9 cellular contexts compared by ENCODE assay signal in the genomic region with DNA sequence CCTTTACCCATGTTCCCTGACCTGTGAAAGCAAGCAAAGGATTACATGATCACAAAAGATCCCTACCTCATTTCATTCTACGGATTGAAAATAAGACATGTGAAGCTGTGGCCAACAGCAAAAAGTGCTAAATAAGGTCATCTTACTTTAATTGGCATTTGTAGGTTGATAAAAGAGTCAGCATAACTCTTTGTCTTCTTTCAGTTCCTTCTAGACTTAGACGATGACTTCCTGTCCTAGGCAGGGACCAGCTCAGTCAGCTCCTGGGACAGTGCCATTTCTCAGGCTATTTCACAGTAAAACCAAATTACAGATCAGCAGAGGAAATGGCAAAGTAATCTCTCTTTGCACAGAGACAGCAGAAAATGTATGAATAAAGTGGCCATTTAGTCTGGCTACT.
A peak's percentile ranks its signal among the peaks of the same experiment; 100 is the strongest.
DNase-seq lines count a peak whose midpoint lies in the region; ATAC-seq and TF ChIP-seq lines count a peak whose summit lies in the region.
"Had no signal": no experiment of that assay in that cellular context is flagged by ENCODE, and none has a peak within 500 bp of the region (broad histone marks: within the 10 kb centered on the region; RNA-seq: fewer than 3 reads in every experiment).

No MANE protein-coding gene starts in this region.

- H3K9me3 ChIP-seq in neuron (ENCODE audit: low read length): no peaks in the 10 kb centered on the region
- no peaks in the 10 kb centered on the region for H3K9me3 ChIP-seq in CD8-positive, alpha-beta memory T cell (ENCODE audit: low read length)

- no peaks in the 10 kb centered on the region for H3K36me3 ChIP-seq in neuron (ENCODE audit: insufficient read depth, low read length)
- H3K36me3 ChIP-seq in CD8-positive, alpha-beta memory T cell (ENCODE audit: insufficient read depth, low read length): no peaks in the 10 kb centered on the region

- no peaks in the 10 kb centered on the region for H3K27me3 Mint-ChIP-seq in CD8-positive, alpha-beta memory T cell
- H3K27me3 Mint-ChIP-seq: T-cell had no signal

- CTCF ChIA-PET in CD8-positive, alpha-beta memory T cell (lab: Charles Lee): no interaction called here

- peaks cover 3% of the 10 kb centered on the region for H3K4me1 ChIP-seq in neuron (ENCODE audit: insufficient read depth, low read length)
- no peaks in the 10 kb centered on the region for H3K4me1 ChIP-seq in CD8-positive, alpha-beta memory T cell (ENCODE audit: insufficient read depth, low read length)

- H3K4me3 Mint-ChIP-seq in CD8-positive, alpha-beta memory T cell: no peak overlapping the region
- H3K4me3 Mint-ChIP-seq: T-cell had no signal

- H3K27me3 ChIP-seq in neuron (ENCODE audit: insufficient read depth, low read length): no peaks in the 10 kb centered on the region
- H3K27me3 ChIP-seq in CD8-positive, alpha-beta memory T cell (ENCODE audit: insufficient read depth, low read length, poor library complexity, severe bottlenecking): no peaks in the 10 kb centered on the region

- POLR2A ChIA-PET in CD8-positive, alpha-beta memory T cell (lab: Charles Lee): no interaction called here

- H3K4me3 ChIP-seq in neuron (ENCODE audit: low read length): no peak overlapping the region
- no peak overlapping the region for H3K4me3 ChIP-seq in CD8-positive, alpha-beta memory T cell (ENCODE audit: low read length)

- peak overlapping the region; percentile 73 for H2AFZ ChIP-seq in neuron (ENCODE audit: low read depth, low read length)

- no peaks in the 10 kb centered on the region for H3K4me1 Mint-ChIP-seq in CD8-positive, alpha-beta memory T cell
- H3K4me1 Mint-ChIP-seq: T-cell had no signal

- DNase-seq in middle frontal gyrus (ENCODE audit: extremely low spot score, low spot score) (no peak), NCI-H187 treated with DMSO at 0.1 percent for 48 hours (lab: John Stamatoyannopoulos, UW) (no peak)
- no peak for DNase-seq in CD8-positive, alpha-beta memory T cell
- DNase-seq in stimulated activated naive CD4-positive, alpha-beta T cell (lab: John Stamatoyannopoulos, UW): no peak
- DNase-seq: T-cell had no signal

- no peak overlapping the region for H3K27ac Mint-ChIP-seq in CD8-positive, alpha-beta memory T cell
- H3K27ac Mint-ChIP-seq: T-cell had no signal

- peaks cover 0 to 6% (median 2%) of the 10 kb centered on the region in 5 donors for H3K9me3 Mint-ChIP-seq in CD8-positive, alpha-beta memory T cell

- no peak overlapping the region for H3K27ac ChIP-seq in CD8-positive, alpha-beta memory T cell (ENCODE audit: low read depth, low read length)

- peak; percentile 96 for ATAC-seq in GM18867 (IDR thresholded peaks at IDR 0.05; ENCODE audit: unreplicated experiment)
- ATAC-seq in HG02870 (IDR thresholded peaks at IDR 0.05; ENCODE audit: unreplicated experiment): peak; percentile 95
- ATAC-seq: T-cell had no signal

- no peaks in the 10 kb centered on the region for H3K36me3 Mint-ChIP-seq in CD8-positive, alpha-beta memory T cell
- H3K36me3 Mint-ChIP-seq: T-cell had no signal

TF ChIP-seq in PFSK-1, 5 proteins besides CTCF, POLR2A, EP300 and RAD21:
- TF ChIP-seq FOXP2 (optimal IDR thresholded peaks at IDR 0.05; ENCODE audit: borderline replicate concordance, extremely low read depth, extremely low read length, insufficient read depth) (no peak), SIN3A (IDR thresholded peaks at IDR 0.05; ENCODE audit: borderline replicate concordance, insufficient read depth, low read length) (no peak), TAF1 (IDR thresholded peaks at IDR 0.05; ENCODE audit: borderline replicate concordance, insufficient read depth, low read length) (0 out of 2 replicates have a peak, but pooled peaks have one; percentile 25), POLR2AphosphoS5 (IDR thresholded peaks at IDR 0.05; ENCODE audit: low read depth, low read length) (no peak)
- TF ChIP-seq, protein P1, sequence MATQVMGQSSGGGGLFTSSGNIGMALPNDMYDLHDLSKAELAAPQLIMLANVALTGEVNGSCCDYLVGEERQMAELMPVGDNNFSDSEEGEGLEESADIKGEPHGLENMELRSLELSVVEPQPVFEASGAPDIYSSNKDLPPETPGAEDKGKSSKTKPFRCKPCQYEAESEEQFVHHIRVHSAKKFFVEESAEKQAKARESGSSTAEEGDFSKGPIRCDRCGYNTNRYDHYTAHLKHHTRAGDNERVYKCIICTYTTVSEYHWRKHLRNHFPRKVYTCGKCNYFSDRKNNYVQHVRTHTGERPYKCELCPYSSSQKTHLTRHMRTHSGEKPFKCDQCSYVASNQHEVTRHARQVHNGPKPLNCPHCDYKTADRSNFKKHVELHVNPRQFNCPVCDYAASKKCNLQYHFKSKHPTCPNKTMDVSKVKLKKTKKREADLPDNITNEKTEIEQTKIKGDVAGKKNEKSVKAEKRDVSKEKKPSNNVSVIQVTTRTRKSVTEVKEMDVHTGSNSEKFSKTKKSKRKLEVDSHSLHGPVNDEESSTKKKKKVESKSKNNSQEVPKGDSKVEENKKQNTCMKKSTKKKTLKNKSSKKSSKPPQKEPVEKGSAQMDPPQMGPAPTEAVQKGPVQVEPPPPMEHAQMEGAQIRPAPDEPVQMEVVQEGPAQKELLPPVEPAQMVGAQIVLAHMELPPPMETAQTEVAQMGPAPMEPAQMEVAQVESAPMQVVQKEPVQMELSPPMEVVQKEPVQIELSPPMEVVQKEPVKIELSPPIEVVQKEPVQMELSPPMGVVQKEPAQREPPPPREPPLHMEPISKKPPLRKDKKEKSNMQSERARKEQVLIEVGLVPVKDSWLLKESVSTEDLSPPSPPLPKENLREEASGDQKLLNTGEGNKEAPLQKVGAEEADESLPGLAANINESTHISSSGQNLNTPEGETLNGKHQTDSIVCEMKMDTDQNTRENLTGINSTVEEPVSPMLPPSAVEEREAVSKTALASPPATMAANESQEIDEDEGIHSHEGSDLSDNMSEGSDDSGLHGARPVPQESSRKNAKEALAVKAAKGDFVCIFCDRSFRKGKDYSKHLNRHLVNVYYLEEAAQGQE (IDR thresholded peaks at IDR 0.05; ENCODE audit: insufficient read depth in 1 of 2, low read depth in 2 of 2, low read length in 2 of 2): no peak
